2 cellular contexts compared by ENCODE assay signal in genomic region chr6:41714556-41715273, GRCh38.
TF ChIP-seq lines count a peak whose summit lies in the region.

No MANE protein-coding gene starts in this region.

TF ChIP-seq in HEK293, 187 proteins besides CTCF, POLR2A, EP300 and RAD21:
- TF ChIP-seq ZNF664 (tag by site-specific recombination; IDR thresholded peaks at IDR 0.05) (peak; percentile 77; the same call in 1 of the 2 replicates), ZNF473 (tag by site-specific recombination; IDR thresholded peaks at IDR 0.05) (no peak), ZNF221 (tag by site-specific recombination; IDR thresholded peaks at IDR 0.05; ENCODE audit: borderline replicate concordance) (no peak), ZNF701 (tag by site-specific recombination; IDR thresholded peaks at IDR 0.05) (no peak), ZBTB20 (tag by site-specific recombination; IDR thresholded peaks at IDR 0.05) (no peak), ZNF544 (tag by site-specific recombination; IDR thresholded peaks at IDR 0.05) (no peak)
- TF ChIP-seq, protein P1, sequence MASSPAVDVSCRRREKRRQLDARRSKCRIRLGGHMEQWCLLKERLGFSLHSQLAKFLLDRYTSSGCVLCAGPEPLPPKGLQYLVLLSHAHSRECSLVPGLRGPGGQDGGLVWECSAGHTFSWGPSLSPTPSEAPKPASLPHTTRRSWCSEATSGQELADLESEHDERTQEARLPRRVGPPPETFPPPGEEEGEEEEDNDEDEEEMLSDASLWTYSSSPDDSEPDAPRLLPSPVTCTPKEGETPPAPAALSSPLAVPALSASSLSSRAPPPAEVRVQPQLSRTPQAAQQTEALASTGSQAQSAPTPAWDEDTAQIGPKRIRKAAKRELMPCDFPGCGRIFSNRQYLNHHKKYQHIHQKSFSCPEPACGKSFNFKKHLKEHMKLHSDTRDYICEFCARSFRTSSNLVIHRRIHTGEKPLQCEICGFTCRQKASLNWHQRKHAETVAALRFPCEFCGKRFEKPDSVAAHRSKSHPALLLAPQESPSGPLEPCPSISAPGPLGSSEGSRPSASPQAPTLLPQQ (tag by site-specific recombination; IDR thresholded peaks at IDR 0.05) = no peak
- TF ChIP-seq, protein P2, sequence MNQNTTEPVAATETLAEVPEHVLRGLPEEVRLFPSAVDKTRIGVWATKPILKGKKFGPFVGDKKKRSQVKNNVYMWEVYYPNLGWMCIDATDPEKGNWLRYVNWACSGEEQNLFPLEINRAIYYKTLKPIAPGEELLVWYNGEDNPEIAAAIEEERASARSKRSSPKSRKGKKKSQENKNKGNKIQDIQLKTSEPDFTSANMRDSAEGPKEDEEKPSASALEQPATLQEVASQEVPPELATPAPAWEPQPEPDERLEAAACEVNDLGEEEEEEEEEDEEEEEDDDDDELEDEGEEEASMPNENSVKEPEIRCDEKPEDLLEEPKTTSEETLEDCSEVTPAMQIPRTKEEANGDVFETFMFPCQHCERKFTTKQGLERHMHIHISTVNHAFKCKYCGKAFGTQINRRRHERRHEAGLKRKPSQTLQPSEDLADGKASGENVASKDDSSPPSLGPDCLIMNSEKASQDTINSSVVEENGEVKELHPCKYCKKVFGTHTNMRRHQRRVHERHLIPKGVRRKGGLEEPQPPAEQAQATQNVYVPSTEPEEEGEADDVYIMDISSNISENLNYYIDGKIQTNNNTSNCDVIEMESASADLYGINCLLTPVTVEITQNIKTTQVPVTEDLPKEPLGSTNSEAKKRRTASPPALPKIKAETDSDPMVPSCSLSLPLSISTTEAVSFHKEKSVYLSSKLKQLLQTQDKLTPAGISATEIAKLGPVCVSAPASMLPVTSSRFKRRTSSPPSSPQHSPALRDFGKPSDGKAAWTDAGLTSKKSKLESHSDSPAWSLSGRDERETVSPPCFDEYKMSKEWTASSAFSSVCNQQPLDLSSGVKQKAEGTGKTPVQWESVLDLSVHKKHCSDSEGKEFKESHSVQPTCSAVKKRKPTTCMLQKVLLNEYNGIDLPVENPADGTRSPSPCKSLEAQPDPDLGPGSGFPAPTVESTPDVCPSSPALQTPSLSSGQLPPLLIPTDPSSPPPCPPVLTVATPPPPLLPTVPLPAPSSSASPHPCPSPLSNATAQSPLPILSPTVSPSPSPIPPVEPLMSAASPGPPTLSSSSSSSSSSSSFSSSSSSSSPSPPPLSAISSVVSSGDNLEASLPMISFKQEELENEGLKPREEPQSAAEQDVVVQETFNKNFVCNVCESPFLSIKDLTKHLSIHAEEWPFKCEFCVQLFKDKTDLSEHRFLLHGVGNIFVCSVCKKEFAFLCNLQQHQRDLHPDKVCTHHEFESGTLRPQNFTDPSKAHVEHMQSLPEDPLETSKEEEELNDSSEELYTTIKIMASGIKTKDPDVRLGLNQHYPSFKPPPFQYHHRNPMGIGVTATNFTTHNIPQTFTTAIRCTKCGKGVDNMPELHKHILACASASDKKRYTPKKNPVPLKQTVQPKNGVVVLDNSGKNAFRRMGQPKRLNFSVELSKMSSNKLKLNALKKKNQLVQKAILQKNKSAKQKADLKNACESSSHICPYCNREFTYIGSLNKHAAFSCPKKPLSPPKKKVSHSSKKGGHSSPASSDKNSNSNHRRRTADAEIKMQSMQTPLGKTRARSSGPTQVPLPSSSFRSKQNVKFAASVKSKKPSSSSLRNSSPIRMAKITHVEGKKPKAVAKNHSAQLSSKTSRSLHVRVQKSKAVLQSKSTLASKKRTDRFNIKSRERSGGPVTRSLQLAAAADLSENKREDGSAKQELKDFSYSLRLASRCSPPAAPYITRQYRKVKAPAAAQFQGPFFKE (tag by site-specific recombination; IDR thresholded peaks at IDR 0.05; ENCODE audit: borderline replicate concordance) = no peak

TF ChIP-seq in K562, 482 proteins besides CTCF, POLR2A, EP300 and RAD21:
- TF ChIP-seq SNIP1 (IDR thresholded peaks at IDR 0.05; ENCODE audit: low read depth) (no peak), ZNF324 (CRISPR knock-in tag; IDR thresholded peaks at IDR 0.05) (no peak), ZNF263 (CRISPR knock-in tag; IDR thresholded peaks at IDR 0.05; ENCODE audit: borderline replicate concordance) (peak; percentile 60; the same call in 1 of the 2 replicates), TEAD1 (CRISPR knock-in tag; IDR thresholded peaks at IDR 0.05) (no peak), ZNF395 (CRISPR knock-in tag; IDR thresholded peaks at IDR 0.05) (no peak)
TF ChIP-seq in K562: peak in this region for 1.
